In genomic region chr10:132616170-132616994, GRCh38 we compare ENCODE assay signal across 12 cellular contexts.
DNase-seq lines count a peak whose midpoint lies in the region; ATAC-seq and TF ChIP-seq lines count a peak whose summit lies in the region.
"Had no signal": no experiment of that assay in that cellular context is flagged by ENCODE, and none has a peak within 500 bp of the region (broad histone marks: within the 10 kb centered on the region; RNA-seq: fewer than 3 reads in every experiment).

No MANE protein-coding gene starts in this region.

- H3K4me1 ChIP-seq in DND-41 (ENCODE audit: insufficient read depth, low read length) (no peaks in the 10 kb centered on the region), mammary epithelial cell (ENCODE audit: insufficient read depth, low read length) (no peaks in the 10 kb centered on the region)
- H3K4me1 ChIP-seq: SJSA1 had no signal

- H3K9ac ChIP-seq in DND-41 (ENCODE audit: low read depth, low read length) (no peak overlapping the region), mammary epithelial cell (ENCODE audit: insufficient read depth, low read length) (no peak overlapping the region)

- WGBS in mammary epithelial cell (ENCODE audit: low coverage, missing lambda C conversion rate), result 88% methylated on average over 15 of the region's 30 CpGs

- H3K27ac ChIP-seq in DND-41 (ENCODE audit: low read length) (no peak overlapping the region), mammary epithelial cell (ENCODE audit: insufficient read depth, low read depth, low read length) (no peak overlapping the region)
- H3K27ac ChIP-seq: prostate gland, SJSA1 had no signal

- DNase-seq in DND-41 (peak; percentile 44), SHP77 (lab: John Stamatoyannopoulos, UW) (no peak), NCI-H510A treated with DMSO at 0.1 percent for 48 hours (lab: John Stamatoyannopoulos, UW) (no peak), mammary epithelial cell (no peak)
- DNase-seq in activated CD8-positive, alpha-beta memory T cell treated with anti-CD3 and anti-CD28 coated beads for 24 hours, result peak; percentile 86
- peak; percentile 35 for DNase-seq in effector CD4-positive, alpha-beta T cell
- DNase-seq in stimulated activated CD4-positive, alpha-beta T cell treated with anti-CD3 and anti-CD28 coated beads, Interleukin-4, amount 100 ng/mL, for 48 hours (ENCODE audit: low read depth in 2 of 2), result peak; percentile 50 to 54
- DNase-seq: COR-L47, NCI-H1092 had no signal

- peaks cover 38% of the 10 kb centered on the region for H3K36me3 ChIP-seq in DND-41 (ENCODE audit: insufficient read depth, low read length)
- no peaks in the 10 kb centered on the region for H3K36me3 ChIP-seq in mammary epithelial cell (ENCODE audit: insufficient read depth, low read length)
- H3K36me3 ChIP-seq: prostate gland, SJSA1 had no signal

- dilution Hi-C loops in mammary epithelial cell (cut with HindIII; ENCODE audit: low sequenced_read_pairs), result loop anchor here (5.0 to 10.0 kb wide), 3 partner anchors 94 to 382 kb away; no protein-coding TSS in a partner anchor

- H3K4me3 ChIP-seq in DND-41 (ENCODE audit: low read depth in 1 of 2, low read length in 2 of 2) (no peak overlapping the region), mammary epithelial cell (replicated peaks in 1 of 3; ENCODE audit: insufficient read depth in 1 of 3, low read depth in 2 of 3, low read length in 3 of 3) (no peak overlapping the region)
- H3K4me3 ChIP-seq: prostate gland, SJSA1 had no signal

- H3K9me3 ChIP-seq in DND-41 (ENCODE audit: insufficient read depth, low read length, severe bottlenecking), result peaks cover 40% of the 10 kb centered on the region
- H3K9me3 ChIP-seq in mammary epithelial cell (replicated peaks; ENCODE audit: insufficient read depth, low read length), result no peaks in the 10 kb centered on the region
- H3K9me3 ChIP-seq: prostate gland had no signal

- CTCF ChIA-PET in mammary epithelial cell (lab: Charles Lee; ENCODE audit: low non-redundant PET), result no interaction called here

- no peak overlapping the region for H2AFZ ChIP-seq in DND-41 (ENCODE audit: low read depth, low read length)
- H2AFZ ChIP-seq in mammary epithelial cell (ENCODE audit: low read depth, low read length), result no peak overlapping the region

- TF ChIP-seq CTCF in DND-41 (IDR thresholded peaks at IDR 0.05; ENCODE audit: borderline replicate concordance, extremely low read depth, low read length, poor library complexity, severe bottlenecking) (no peak), mammary epithelial cell (conservative IDR thresholded peaks at IDR 0.05 in 1 of 2, IDR thresholded peaks at IDR 0.05 in 1 of 2; ENCODE audit: extremely low read depth in 1 of 2, insufficient read depth in 1 of 2, low read depth in 1 of 2, low read length in 2 of 2) (no peak)

- intact Hi-C loops in mammary epithelial cell (cut with micrococcal nuclease), result no loop called here

- no peak overlapping the region for H3K4me2 ChIP-seq in DND-41 (ENCODE audit: insufficient read depth, low read length)
- no peak overlapping the region for H3K4me2 ChIP-seq in mammary epithelial cell (ENCODE audit: insufficient read depth, low read depth, low read length)

- H4K20me1 ChIP-seq in DND-41 (ENCODE audit: insufficient read depth, low read length), result peaks cover 45% of the 10 kb centered on the region
- H4K20me1 ChIP-seq in mammary epithelial cell (ENCODE audit: insufficient read depth, low read length), result no peaks in the 10 kb centered on the region

- no TSS peak for BruUV-seq in mammary epithelial cell (replicated peaks; lab: Mats Ljungman, UMichigan)

- no peaks in the 10 kb centered on the region for H3K27me3 ChIP-seq in DND-41 (ENCODE audit: insufficient read depth, low read length, poor library complexity)
- no peaks in the 10 kb centered on the region for H3K27me3 ChIP-seq in mammary epithelial cell (ENCODE audit: insufficient read depth, low read length)
- H3K27me3 ChIP-seq: SJSA1 had no signal

- H3K79me2 ChIP-seq in DND-41 (ENCODE audit: insufficient read depth, low read length) (peaks cover 10% of the 10 kb centered on the region; the same call in 1 of the 2 replicates), mammary epithelial cell (ENCODE audit: insufficient read depth, low read length) (no peaks in the 10 kb centered on the region)

- in situ Hi-C loops in mammary epithelial cell (cut with MboI; ENCODE audit: low sequenced_read_pairs in 2 of 2), result no loop called here

- ATAC-seq in DND-41 (ENCODE audit: insufficient read depth, low read depth) (peak; percentile 72), GM21717 (IDR thresholded peaks at IDR 0.05; ENCODE audit: unreplicated experiment) (no peak)

Comparison
In these comparisons a context has a peak if more than half of its experiments do, and no peak if none do; other contexts are left out.
1. DNase-seq: peak in DND-41 (single experiment), activated CD8-positive, alpha-beta memory T cell treated with anti-CD3 and anti-CD28 coated beads for 24 hours (single experiment), effector CD4-positive, alpha-beta T cell (single experiment) and stimulated activated CD4-positive, alpha-beta T cell treated with anti-CD3 and anti-CD28 coated beads, Interleukin-4, amount 100 ng/mL, for 48 hours (2 of 2); none in SHP77 (0 of 2), NCI-H510A treated with DMSO at 0.1 percent for 48 hours (single experiment) and mammary epithelial cell (single experiment).